In genomic region chrY:7769790-7770375, GRCh38 we compare ENCODE assay signal across 22 cellular contexts.
"Had no signal": no experiment of that assay in that cellular context is flagged by ENCODE, and none has a peak within 500 bp of the region (broad histone marks: within the 10 kb centered on the region; RNA-seq: fewer than 3 reads in every experiment).

No MANE protein-coding gene starts in this region.

- H3K4me1 ChIP-seq: neural progenitor cell, pancreas, thyroid gland, uterus had no signal

- ATAC-seq: activated naive CD4-positive, alpha-beta T cell treated with anti-CD3 and anti-CD28 coated beads, Interleukin-2, amount 50 U/mL, for 72 hours; activated T-cell treated with anti-CD3 and anti-CD28 coated beads, Interleukin-2, amount 50 U/mL, for 72 hours; left lobe of liver; pancreas; stimulated activated naive B cell treated with anti-CD40 and anti-IgM and Interleukin-4, amounts not matched to agents 10 μg/mL and 1 μg/mL and 100 μg/mL, for 72 hours had no signal

- H3K9me3 Mint-ChIP-seq: activated CD4-positive, alpha-beta T cell treated with anti-CD3 and anti-CD28 coated beads, Interleukin-2, amount 10 ng/mL, durations not matched to agents 7 days and 5 days; activated naive CD4-positive, alpha-beta T cell treated with anti-CD3 and anti-CD28 coated beads, Interleukin-2, amount 50 U/mL, for 72 hours; activated T-cell treated with anti-CD3 and anti-CD28 coated beads, Interleukin-2, amount 50 U/mL, for 72 hours; central memory CD8-positive, alpha-beta T cell; naive B cell; neural progenitor cell; stimulated activated naive B cell treated with anti-CD40 and anti-IgM and Interleukin-4, amounts not matched to agents 10 μg/mL and 1 μg/mL and 100 μg/mL, for 72 hours; T-helper 2 cell treated with Interferon-gamma antibody and Interleukin-4, amounts not matched to agents 5 μg/mL and 100 μg/mL, for 36 hours had no signal

- H3K27me3 Mint-ChIP-seq: activated CD4-positive, alpha-beta T cell treated with anti-CD3 and anti-CD28 coated beads, Interleukin-2, amount 10 ng/mL, durations not matched to agents 7 days and 5 days; naive B cell; stimulated activated naive B cell treated with anti-CD40 and anti-IgM and Interleukin-4, amounts not matched to agents 10 μg/mL and 1 μg/mL and 100 μg/mL, for 72 hours had no signal

- H3K9me3 ChIP-seq: pancreas, thyroid gland, uterus had no signal

- H3K27me3 ChIP-seq: neural progenitor cell, pancreas, thyroid gland, uterus had no signal

- DNase-seq: activated CD4-positive, alpha-beta T cell treated with anti-CD3 and anti-CD28 coated beads, Interleukin-2, amount 10 ng/mL, durations not matched to agents 7 days and 5 days; activated CD4-positive, CD25-positive, alpha-beta regulatory T cell; activated CD8-positive, alpha-beta memory T cell treated with anti-CD3 and anti-CD28 coated beads, Interleukin-2, amount 50 U/mL, for 48 hours; activated gamma-delta T cell; activated T-cell treated with anti-CD3 and anti-CD28 coated beads, Interleukin-2, amount 50 U/mL, for 72 hours; amniotic stem cell; cortex of kidney; effector memory CD4-positive, alpha-beta T cell; islet precursor cell; midbrain; naive B cell; pancreas; stimulated activated CD4-positive, alpha-beta T cell treated with anti-CD3 and anti-CD28 coated beads, Interleukin-15, amount 100 ng/mL, for 24 hours; stimulated activated CD4-positive, alpha-beta T cell treated with anti-CD3 and anti-CD28 coated beads, Interleukin-4, amount 100 ng/mL, for 1 hour; stimulated activated naive B cell treated with anti-CD40 and anti-IgM and Interleukin-4, amounts not matched to agents 10 μg/mL and 1 μg/mL and 100 μg/mL, for 72 hours; thyroid gland; uterus had no signal

- H3K27ac Mint-ChIP-seq: activated CD4-positive, alpha-beta T cell treated with anti-CD3 and anti-CD28 coated beads, Interleukin-2, amount 10 ng/mL, durations not matched to agents 7 days and 5 days; activated naive CD4-positive, alpha-beta T cell treated with anti-CD3 and anti-CD28 coated beads, Interleukin-2, amount 50 U/mL, for 72 hours; activated T-cell treated with anti-CD3 and anti-CD28 coated beads, Interleukin-2, amount 50 U/mL, for 72 hours; naive B cell; neural progenitor cell; stimulated activated naive B cell treated with anti-CD40 and anti-IgM and Interleukin-4, amounts not matched to agents 10 μg/mL and 1 μg/mL and 100 μg/mL, for 72 hours; T-helper 2 cell treated with Interferon-gamma antibody and Interleukin-4, amounts not matched to agents 5 μg/mL and 100 μg/mL, for 36 hours had no signal

- H3K4me3 ChIP-seq: neural progenitor cell, pancreas, thyroid gland, uterus had no signal

- H3K36me3 ChIP-seq: neural progenitor cell, pancreas, thyroid gland, uterus had no signal

- H3K4me3 Mint-ChIP-seq: activated CD4-positive, alpha-beta T cell treated with anti-CD3 and anti-CD28 coated beads, Interleukin-2, amount 10 ng/mL, durations not matched to agents 7 days and 5 days; activated T-cell treated with anti-CD3 and anti-CD28 coated beads, Interleukin-2, amount 50 U/mL, for 72 hours; central memory CD8-positive, alpha-beta T cell; naive B cell; neural progenitor cell; stimulated activated naive B cell treated with anti-CD40 and anti-IgM and Interleukin-4, amounts not matched to agents 10 μg/mL and 1 μg/mL and 100 μg/mL, for 72 hours; T-helper 2 cell treated with Interferon-gamma antibody and Interleukin-4, amounts not matched to agents 5 μg/mL and 100 μg/mL, for 36 hours had no signal

- H3K36me3 Mint-ChIP-seq: activated naive CD4-positive, alpha-beta T cell treated with anti-CD3 and anti-CD28 coated beads, Interleukin-2, amount 50 U/mL, for 72 hours; naive B cell; neural progenitor cell; stimulated activated naive B cell treated with anti-CD40 and anti-IgM and Interleukin-4, amounts not matched to agents 10 μg/mL and 1 μg/mL and 100 μg/mL, for 72 hours had no signal

- H3K4me1 Mint-ChIP-seq: activated CD4-positive, alpha-beta T cell treated with anti-CD3 and anti-CD28 coated beads, Interleukin-2, amount 10 ng/mL, durations not matched to agents 7 days and 5 days; central memory CD8-positive, alpha-beta T cell; naive B cell; neural progenitor cell; stimulated activated naive B cell treated with anti-CD40 and anti-IgM and Interleukin-4, amounts not matched to agents 10 μg/mL and 1 μg/mL and 100 μg/mL, for 72 hours had no signal

- H3K27ac ChIP-seq: neural progenitor cell, pancreas, thyroid gland, uterus had no signal
